ENCODE assay signal across 18 cellular contexts in genomic region chrX:41958861-41959260, GRCh38. TPM values are rescaled to one million over a fixed set of nuclear protein-coding genes. Genes with fewer than 3 reads are reported as not detected.
DNase-seq lines count a peak whose midpoint lies in the region; ATAC-seq, FAIRE-seq and TF ChIP-seq lines count a peak whose summit lies in the region.
"Had no signal": no experiment of that assay in that cellular context is flagged by ENCODE, and none has a peak within 500 bp of the region (broad histone marks: within the 10 kb centered on the region; RNA-seq: fewer than 3 reads in every experiment).

No MANE protein-coding gene starts in this region.

- H4K20me1 ChIP-seq in astrocyte (ENCODE audit: insufficient read depth, low read length): no peaks in the 10 kb centered on the region
- H4K20me1 ChIP-seq: BLaER1 treated with 17β-estradiol and CSF1 and Interleukin-3, amounts not matched to agents 10 nM and 100 nM had no signal

- DNase-seq in activated CD4-positive, alpha-beta T cell treated with anti-CD3 and anti-CD28 coated beads for 36 hours: no peak
- DNase-seq in activated CD4-positive, alpha-beta T cell treated with anti-CD3 and anti-CD28 coated beads for 1 hour: no peak
- DNase-seq in astrocyte (ENCODE audit: low read depth): no peak
- DNase-seq in stimulated activated effector memory CD8-positive, alpha-beta T cell treated with anti-CD3 and anti-CD28 coated beads, Interleukin-12 subunit alpha, Interleukin-12 subunit beta, amount 100 ng/mL, for 72 hours (ENCODE audit: low spot score in 2 of 2): no peak
- DNase-seq: 8988T, AML-193, DMS79 treated with DMSO at 0.1 percent for 48 hours, GDM1, GOT3, H9, HFFc6 had no signal

- no peaks in the 10 kb centered on the region for H3K4me1 Mint-ChIP-seq in activated CD4-positive, alpha-beta T cell treated with anti-CD3 and anti-CD28 coated beads for 36 hours
- H3K4me1 Mint-ChIP-seq in astrocyte (ENCODE audit: low read depth, unreplicated experiment): no peaks in the 10 kb centered on the region
- no peaks in the 10 kb centered on the region for H3K4me1 Mint-ChIP-seq in stimulated activated effector memory CD8-positive, alpha-beta T cell treated with anti-CD3 and anti-CD28 coated beads, Interleukin-12 subunit alpha, Interleukin-12 subunit beta, amount 100 ng/mL, for 72 hours

- H3K27ac Mint-ChIP-seq in activated CD4-positive, alpha-beta T cell treated with anti-CD3 and anti-CD28 coated beads for 36 hours: no peak overlapping the region
- no peak overlapping the region for H3K27ac Mint-ChIP-seq in astrocyte (ENCODE audit: unreplicated experiment)
- H3K27ac Mint-ChIP-seq in stimulated activated effector memory CD8-positive, alpha-beta T cell treated with anti-CD3 and anti-CD28 coated beads, Interleukin-12 subunit alpha, Interleukin-12 subunit beta, amount 100 ng/mL, for 72 hours: peak overlapping the region; percentile 37
- H3K27ac Mint-ChIP-seq: CD4-positive, CD25-positive, alpha-beta regulatory T cell; H9; HFFc6 had no signal

- no peak overlapping the region for H3K4me3 ChIP-seq in HEK293 (ENCODE audit: low read depth, low read length)
- H3K4me3 ChIP-seq in astrocyte (ENCODE audit: insufficient read depth, low read depth, low read length): no peak overlapping the region
- H3K4me3 ChIP-seq: BLaER1 treated with 17β-estradiol and CSF1 and Interleukin-3, amounts not matched to agents 10 nM and 100 nM had no signal

- no peaks in the 10 kb centered on the region for H3K9me3 Mint-ChIP-seq in activated CD4-positive, alpha-beta T cell treated with anti-CD3 and anti-CD28 coated beads for 36 hours (ENCODE audit: low read depth)
- H3K9me3 Mint-ChIP-seq in astrocyte (ENCODE audit: unreplicated experiment): no peaks in the 10 kb centered on the region
- no peaks in the 10 kb centered on the region for H3K9me3 Mint-ChIP-seq in stimulated activated effector memory CD8-positive, alpha-beta T cell treated with anti-CD3 and anti-CD28 coated beads, Interleukin-12 subunit alpha, Interleukin-12 subunit beta, amount 100 ng/mL, for 72 hours
- H3K9me3 Mint-ChIP-seq: HFFc6 had no signal

- no peak overlapping the region for H3K4me2 ChIP-seq in astrocyte (ENCODE audit: low read length)
- H3K4me2 ChIP-seq: BLaER1 treated with 17β-estradiol and CSF1 and Interleukin-3, amounts not matched to agents 10 nM and 100 nM had no signal

- H3K4me1 ChIP-seq in HEK293 (ENCODE audit: control insufficient read depth, insufficient read depth, low read length) (no peaks in the 10 kb centered on the region), astrocyte (ENCODE audit: insufficient read depth, low read length) (no peaks in the 10 kb centered on the region)
- H3K4me1 ChIP-seq: BLaER1 treated with 17β-estradiol and CSF1 and Interleukin-3, amounts not matched to agents 10 nM and 100 nM had no signal

- TF ChIP-seq CTCF in HEK293 (tag by site-specific recombination; IDR thresholded peaks at IDR 0.05) (no peak), astrocyte (IDR thresholded peaks at IDR 0.05; ENCODE audit: insufficient read depth, low read depth, low read length) (no peak)

- H3K36me3 Mint-ChIP-seq in activated CD4-positive, alpha-beta T cell treated with anti-CD3 and anti-CD28 coated beads for 36 hours (ENCODE audit: low read depth): no peaks in the 10 kb centered on the region
- no peaks in the 10 kb centered on the region for H3K36me3 Mint-ChIP-seq in astrocyte (ENCODE audit: low read depth, unreplicated experiment)
- no peaks in the 10 kb centered on the region for H3K36me3 Mint-ChIP-seq in stimulated activated effector memory CD8-positive, alpha-beta T cell treated with anti-CD3 and anti-CD28 coated beads, Interleukin-12 subunit alpha, Interleukin-12 subunit beta, amount 100 ng/mL, for 72 hours
- H3K36me3 Mint-ChIP-seq: CD4-positive, CD25-positive, alpha-beta regulatory T cell had no signal

- intact Hi-C loops in activated CD4-positive, alpha-beta T cell treated with anti-CD3 and anti-CD28 coated beads for 36 hours (cut with DNase I, micrococcal nuclease): no loop called here

- ATAC-seq in activated CD4-positive, alpha-beta T cell treated with anti-CD3 and anti-CD28 coated beads for 36 hours: peak; percentile 33
- ATAC-seq in stimulated activated effector memory CD8-positive, alpha-beta T cell treated with anti-CD3 and anti-CD28 coated beads, Interleukin-12 subunit alpha, Interleukin-12 subunit beta, amount 100 ng/mL, for 72 hours: peak; percentile 60
- ATAC-seq in GM21723 (IDR thresholded peaks at IDR 0.05; ENCODE audit: unreplicated experiment): no peak
- ATAC-seq in GM18868 (IDR thresholded peaks at IDR 0.05; ENCODE audit: unreplicated experiment): no peak
- ATAC-seq: HepG2 had no signal

- peaks cover 2% of the 10 kb centered on the region for H3K27me3 Mint-ChIP-seq in activated CD4-positive, alpha-beta T cell treated with anti-CD3 and anti-CD28 coated beads for 36 hours
- H3K27me3 Mint-ChIP-seq in astrocyte (ENCODE audit: low read depth, unreplicated experiment): no peaks in the 10 kb centered on the region
- H3K27me3 Mint-ChIP-seq: CD4-positive, CD25-positive, alpha-beta regulatory T cell had no signal

- H3K27ac ChIP-seq in HEK293 (ENCODE audit: extremely low read depth, low read depth, low read length): no peak overlapping the region
- no peak overlapping the region for H3K27ac ChIP-seq in astrocyte (ENCODE audit: low read depth, low read length)
- H3K27ac ChIP-seq: BLaER1 treated with 17β-estradiol and CSF1 and Interleukin-3, amounts not matched to agents 10 nM and 100 nM had no signal

- H3K27me3 ChIP-seq in astrocyte (ENCODE audit: insufficient read depth, low read length): no peaks in the 10 kb centered on the region

- CTCF ChIA-PET in activated CD4-positive, alpha-beta T cell treated with anti-CD3 and anti-CD28 coated beads for 36 hours (lab: Charles Lee): no interaction called here
- CTCF ChIA-PET in HEK293 (lab: Yijun Ruan, JAX): interaction anchor here (0.8 kb wide), 1 partner anchor 257 kb away, joined by 5 read pairs; no protein-coding TSS in a partner anchor

- no peaks in the 10 kb centered on the region for H3K79me2 ChIP-seq in astrocyte (ENCODE audit: insufficient read depth, low read length)

- POLR2A ChIA-PET in activated CD4-positive, alpha-beta T cell treated with anti-CD3 and anti-CD28 coated beads for 36 hours (lab: Charles Lee): no interaction called here
- POLR2A ChIA-PET in HEK293 (lab: Yijun Ruan, JAX): no interaction called here

- H3K9me3 ChIP-seq in HEK293 (ENCODE audit: control insufficient read depth, insufficient read depth, low read depth, low read length) (no peaks in the 10 kb centered on the region; the same call in 1 of the 2 replicates), astrocyte (ENCODE audit: insufficient read depth, low read depth, low read length) (no peaks in the 10 kb centered on the region)

- H3K4me3 Mint-ChIP-seq in activated CD4-positive, alpha-beta T cell treated with anti-CD3 and anti-CD28 coated beads for 36 hours: no peak overlapping the region
- H3K4me3 Mint-ChIP-seq in astrocyte (ENCODE audit: unreplicated experiment): no peak overlapping the region
- H3K4me3 Mint-ChIP-seq in stimulated activated effector memory CD8-positive, alpha-beta T cell treated with anti-CD3 and anti-CD28 coated beads, Interleukin-12 subunit alpha, Interleukin-12 subunit beta, amount 100 ng/mL, for 72 hours: no peak overlapping the region
- H3K4me3 Mint-ChIP-seq: CD4-positive, CD25-positive, alpha-beta regulatory T cell; H9; HFFc6 had no signal

- H2AFZ ChIP-seq in astrocyte (ENCODE audit: low read depth, low read length): no peak overlapping the region

- FAIRE-seq in astrocyte (lab: Jason Lieb, UNC): peak; percentile 77
- FAIRE-seq: HepG2, HTR-8/SVneo had no signal

- no peak overlapping the region for H3K9ac ChIP-seq in astrocyte (ENCODE audit: low read length)
- H3K9ac ChIP-seq: BLaER1 treated with 17β-estradiol and CSF1 and Interleukin-3, amounts not matched to agents 10 nM and 100 nM had no signal

- H3K36me3 ChIP-seq in HEK293 (ENCODE audit: control insufficient read depth in 2 of 2, insufficient read depth in 1 of 2, low read length in 2 of 2): no peaks in the 10 kb centered on the region
- H3K36me3 ChIP-seq in astrocyte (ENCODE audit: insufficient read depth, low read length): no peaks in the 10 kb centered on the region
- H3K36me3 ChIP-seq: BLaER1 treated with 17β-estradiol and CSF1 and Interleukin-3, amounts not matched to agents 10 nM and 100 nM had no signal

TF ChIP-seq in HEK293, 187 proteins besides CTCF, POLR2A, EP300 and RAD21 (continues in another document):
- TF ChIP-seq ZBTB44 (tag by site-specific recombination; IDR thresholded peaks at IDR 0.05) (no peak), ZNF629 (tag by site-specific recombination; IDR thresholded peaks at IDR 0.05) (peak; percentile 27; the same call in 1 of the 2 replicates), OSR2 (tag by site-specific recombination; IDR thresholded peaks at IDR 0.05) (peak; percentile 28; the same call in 1 of the 2 replicates)
- TF ChIP-seq, protein P1, sequence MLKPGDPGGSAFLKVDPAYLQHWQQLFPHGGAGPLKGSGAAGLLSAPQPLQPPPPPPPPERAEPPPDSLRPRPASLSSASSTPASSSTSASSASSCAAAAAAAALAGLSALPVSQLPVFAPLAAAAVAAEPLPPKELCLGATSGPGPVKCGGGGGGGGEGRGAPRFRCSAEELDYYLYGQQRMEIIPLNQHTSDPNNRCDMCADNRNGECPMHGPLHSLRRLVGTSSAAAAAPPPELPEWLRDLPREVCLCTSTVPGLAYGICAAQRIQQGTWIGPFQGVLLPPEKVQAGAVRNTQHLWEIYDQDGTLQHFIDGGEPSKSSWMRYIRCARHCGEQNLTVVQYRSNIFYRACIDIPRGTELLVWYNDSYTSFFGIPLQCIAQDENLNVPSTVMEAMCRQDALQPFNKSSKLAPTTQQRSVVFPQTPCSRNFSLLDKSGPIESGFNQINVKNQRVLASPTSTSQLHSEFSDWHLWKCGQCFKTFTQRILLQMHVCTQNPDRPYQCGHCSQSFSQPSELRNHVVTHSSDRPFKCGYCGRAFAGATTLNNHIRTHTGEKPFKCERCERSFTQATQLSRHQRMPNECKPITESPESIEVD (tag by site-specific recombination; IDR thresholded peaks at IDR 0.05): 0 out of 2 replicates have a peak, but pooled peaks have one; percentile 14

RNA-seq across cellular contexts. Expression of gene CASK, which starts 35.5 kb away (rescaled TPM):
- 10 to 100 TPM; 14.4 to 15.0 TPM for total RNA-seq in activated CD4-positive, alpha-beta T cell treated with anti-CD3 and anti-CD28 coated beads for 36 hours
- total RNA-seq in astrocyte: 91.5 and 99.3 TPM in 2 replicates

Comparison
In these comparisons a context has a peak if more than half of its experiments do, and no peak if none do; other contexts are left out.
1. ATAC-seq: peak in activated CD4-positive, alpha-beta T cell treated with anti-CD3 and anti-CD28 coated beads for 36 hours (single experiment) and stimulated activated effector memory CD8-positive, alpha-beta T cell treated with anti-CD3 and anti-CD28 coated beads, Interleukin-12 subunit alpha, Interleukin-12 subunit beta, amount 100 ng/mL, for 72 hours (single experiment); none in GM21723 (single experiment) and GM18868 (single experiment).